Comparison of ENCODE assay signal across 19 cellular contexts in the genomic region with DNA sequence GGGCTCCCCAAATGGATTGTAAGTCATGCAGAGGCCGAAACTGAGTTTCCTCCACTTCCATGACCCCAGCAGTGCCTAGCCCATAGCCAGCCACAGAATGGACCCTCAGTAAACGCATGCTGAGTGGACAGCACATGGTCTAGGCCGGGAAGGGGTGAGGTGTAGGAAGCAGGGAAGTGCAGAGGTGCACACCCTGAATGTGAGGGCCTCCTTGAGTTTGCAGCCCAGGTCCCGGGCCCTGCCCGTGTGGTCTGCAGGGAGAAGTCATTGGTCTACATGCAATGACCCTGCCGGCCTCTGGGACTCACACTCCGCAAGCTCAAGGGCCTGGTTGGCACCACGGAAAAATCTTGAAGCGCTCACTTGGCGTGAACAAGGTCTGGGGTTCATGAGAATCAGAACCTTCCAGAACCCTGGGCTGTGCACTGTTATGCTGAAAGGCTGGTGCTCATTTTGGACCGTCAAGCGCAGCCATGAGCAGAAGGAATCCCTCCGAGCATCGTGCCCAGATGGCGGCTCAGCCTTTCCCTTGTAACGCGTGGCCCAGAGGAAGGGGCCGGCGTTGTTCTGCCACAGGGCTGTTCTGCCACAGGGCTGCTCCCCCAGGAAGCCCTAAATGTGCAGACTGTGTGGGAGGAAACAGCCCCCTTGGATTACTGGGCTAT.
"Had no signal": no experiment of that assay in that cellular context is flagged by ENCODE, and none has a peak within 500 bp of the region (broad histone marks: within the 10 kb centered on the region; RNA-seq: fewer than 3 reads in every experiment).

No MANE protein-coding gene starts in this region.

- H3K9me3 ChIP-seq: left lung, lower lobe of right lung, ovary, right lobe of liver, stomach, thyroid gland had no signal

- DNase-seq: dorsolateral prefrontal cortex; effector CD4-positive, alpha-beta T cell; left lung; lower lobe of right lung; naive thymus-derived CD8-positive, alpha-beta T cell; nephron progenitor cell; occipital lobe; ovary; posterior cingulate gyrus; right lobe of liver; stimulated activated CD4-positive, alpha-beta T cell treated with anti-CD3 and anti-CD28 coated beads, Interleukin-12 subunit alpha, Interleukin-12 subunit beta, amount 100 ng/mL, for 4 hours; stimulated activated CD4-positive, alpha-beta T cell treated with anti-CD3 and anti-CD28 coated beads, Interleukin-1b, Interleukin-23, amount 100 ng/mL, for 48 hours; stimulated activated CD4-positive, alpha-beta T cell treated with anti-CD3 and anti-CD28 coated beads, Interleukin-4, amount 100 ng/mL, for 1 hour; stimulated activated CD8-positive, alpha-beta memory T cell treated with anti-CD3 and anti-CD28 coated beads, Interleukin-4, amount 100 ng/mL, for 48 hours; stimulated activated naive CD4-positive, alpha-beta T cell treated with Interleukin-2 at 50 U/mL for 16 hours; stomach; thyroid gland had no signal

- H3K4me1 ChIP-seq: left lung, lower lobe of right lung, right lobe of liver had no signal

- H3K27ac ChIP-seq: dorsolateral prefrontal cortex, left lung, lower lobe of right lung, ovary, right lobe of liver, stomach, thyroid gland had no signal

- ATAC-seq: left lung; lower lobe of right lung; naive thymus-derived CD8-positive, alpha-beta T cell; right lobe of liver had no signal

- H3K4me3 Mint-ChIP-seq: naive thymus-derived CD8-positive, alpha-beta T cell; nephron progenitor cell; type B pancreatic cell had no signal

- H3K36me3 Mint-ChIP-seq: type B pancreatic cell had no signal

- H3K4me3 ChIP-seq: dorsolateral prefrontal cortex, left lung, lower lobe of right lung, ovary, right lobe of liver, smooth muscle cell, stomach, thyroid gland had no signal

- H3K27ac Mint-ChIP-seq: naive thymus-derived CD8-positive, alpha-beta T cell; nephron progenitor cell; type B pancreatic cell had no signal

- H3K27me3 ChIP-seq: dorsolateral prefrontal cortex, left lung, ovary, right lobe of liver, stomach, thyroid gland had no signal

- H3K36me3 ChIP-seq: left lung, lower lobe of right lung, ovary, right lobe of liver, stomach, thyroid gland had no signal

- H3K4me2 ChIP-seq: smooth muscle cell had no signal
